In the genomic region with DNA sequence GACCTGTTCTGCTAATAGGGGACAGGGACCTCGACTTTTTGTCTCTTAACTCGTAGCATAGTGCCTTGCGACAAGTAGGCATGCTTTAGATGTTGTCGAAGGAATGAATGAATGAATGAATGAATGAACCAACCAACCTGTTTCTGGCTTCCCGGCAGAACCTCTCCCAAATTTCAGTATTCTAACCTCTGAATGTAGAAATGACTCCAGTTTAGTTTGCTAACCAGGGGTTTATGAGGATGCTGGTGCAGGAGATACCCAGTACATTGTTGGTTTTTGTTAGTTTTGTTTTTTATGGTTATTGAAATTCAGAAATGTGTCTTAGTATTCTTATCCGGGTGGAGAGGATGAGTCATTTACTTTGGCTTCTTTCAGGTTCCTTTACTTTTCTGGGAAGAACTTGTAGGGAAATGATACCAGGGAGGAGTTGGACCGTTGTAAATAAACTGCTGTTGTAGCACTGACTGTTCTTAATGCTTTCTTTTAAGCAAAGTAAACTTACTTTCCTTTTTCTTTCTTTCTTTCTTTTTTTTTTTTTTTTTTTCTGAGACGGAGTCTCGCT, we compare ENCODE assay signal across 8 cellular contexts. TPM values are rescaled to one million over a fixed set of nuclear protein-coding genes. Genes with fewer than 3 reads are reported as not detected.
A peak's percentile ranks its signal among the peaks of the same experiment; 100 is the strongest.
DNase-seq lines count a peak whose midpoint lies in the region; ATAC-seq and TF ChIP-seq lines count a peak whose summit lies in the region.

No MANE protein-coding gene starts in this region.

- H3K27me3 Mint-ChIP-seq in neural crest cell (ENCODE audit: low read depth), result peaks cover 30% of the 10 kb centered on the region

- peak overlapping the region; percentile 96 for H3K4me3 Mint-ChIP-seq in neural crest cell

- H3K27me3 ChIP-seq in duodenal mucosa (ENCODE audit: control insufficient read depth in 1 of 2, insufficient read depth in 2 of 2, low read length in 2 of 2), result no peaks in the 10 kb centered on the region

- H3K36me3 Mint-ChIP-seq in neural crest cell (ENCODE audit: low read depth), result peaks cover 10% of the 10 kb centered on the region

- peaks cover 7% of the 10 kb centered on the region for H3K9me3 Mint-ChIP-seq in neural crest cell

- no peak for TF ChIP-seq POLR2A in NB4 (IDR thresholded peaks at IDR 0.05; ENCODE audit: extremely low read depth, insufficient read length)

- peak overlapping the region; percentile 95 for H3K27ac Mint-ChIP-seq in neural crest cell (ENCODE audit: unreplicated experiment)

- H3K36me3 ChIP-seq in duodenal mucosa (ENCODE audit: control insufficient read depth in 1 of 2, insufficient read depth in 2 of 2, low read length in 2 of 2), result no peaks in the 10 kb centered on the region

- H3K4me3 ChIP-seq in NB4 (ENCODE audit: low read depth, low read length) (peak overlapping the region; percentile 74), duodenal mucosa (ENCODE audit: low read depth in 1 of 2, low read length in 2 of 2) (peak overlapping the region; percentile 85 to 97)

- peaks cover 16 to 18% of the 10 kb centered on the region in 2 donors for H3K4me1 ChIP-seq in duodenal mucosa (ENCODE audit: control insufficient read depth in 1 of 2, insufficient read depth in 2 of 2, low read length in 2 of 2)

- no peak overlapping the region for H3K27ac ChIP-seq in duodenal mucosa (ENCODE audit: low read depth, low read length)

- H3K4me1 Mint-ChIP-seq in neural crest cell, result peaks cover 20% of the 10 kb centered on the region

- DNase-seq in COLO829 (ENCODE audit: low spot score) (peak; percentile 60), NB4 (ENCODE audit: low read depth) (no peak), neural crest cell (ENCODE audit: low read depth, low spot score) (no peak), amygdala (lab: John Stamatoyannopoulos, UW) (no peak), NCI-H82 treated with DMSO at 0.1 percent for 48 hours (lab: John Stamatoyannopoulos, UW; ENCODE audit: unreplicated experiment) (no peak)

- peak overlapping the region; percentile 61 to 88 for H3K9ac ChIP-seq in duodenal mucosa (ENCODE audit: low read depth in 1 of 2, low read length in 2 of 2)

- TF ChIP-seq CTCF in NB4 (IDR thresholded peaks at IDR 0.05; ENCODE audit: low read depth, low read length) (no peak), neural crest cell (conservative IDR thresholded peaks at IDR 0.05) (no peak)

- ATAC-seq in GM21737 (IDR thresholded peaks at IDR 0.05; ENCODE audit: unreplicated experiment) (no peak), GM21619 (IDR thresholded peaks at IDR 0.05; ENCODE audit: unreplicated experiment) (no peak)

- no peaks in the 10 kb centered on the region for H3K9me3 ChIP-seq in duodenal mucosa (ENCODE audit: control insufficient read depth in 1 of 2, low read length in 2 of 2)

RNA-seq across cellular contexts. Expression of gene EHHADH, which starts 29.6 kb away (rescaled TPM):
- total RNA-seq in neural crest cell, result 2.8 and 2.9 TPM in 2 replicates
